ENCODE assay signal across 21 cellular contexts in genomic region chr1:8347635-8348034, GRCh38. TPM values are rescaled to one million over a fixed set of nuclear protein-coding genes. Genes with fewer than 3 reads are reported as not detected.
A peak's percentile ranks its signal among the peaks of the same experiment; 100 is the strongest.
DNase-seq lines count a peak whose midpoint lies in the region; ATAC-seq, FAIRE-seq and TF ChIP-seq lines count a peak whose summit lies in the region.
"Had no signal": no experiment of that assay in that cellular context is flagged by ENCODE, and none has a peak within 500 bp of the region (broad histone marks: within the 10 kb centered on the region; RNA-seq: fewer than 3 reads in every experiment).

No MANE protein-coding gene starts in this region.

- peak overlapping the region; percentile 54 for H3K4me2 ChIP-seq in HepG2 (ENCODE audit: low read depth, low read length)
- H3K4me2 ChIP-seq: KMS-11 had no signal

- in situ Hi-C loops in HepG2 (cut with HindIII; ENCODE audit: extremely low pct_ligation_motif_present, low pct_unique_long_range_greater_than_20kb), result loop anchor here (5.0 kb wide), 1 partner anchor 365 kb away; no protein-coding TSS in a partner anchor

- H3K9me3 ChIP-seq in HepG2 (ENCODE audit: low read length), result no peaks in the 10 kb centered on the region
- no peaks in the 10 kb centered on the region for H3K9me3 ChIP-seq in right lobe of liver
- H3K9me3 ChIP-seq: sigmoid colon, vagina had no signal

- no peak overlapping the region for H3K27ac ChIP-seq in HepG2 (ENCODE audit: extremely low read length, insufficient read depth, low read length)
- no peak overlapping the region for H3K27ac ChIP-seq in right lobe of liver
- H3K27ac ChIP-seq: KMS-11 had no signal

- peak overlapping the region in 1 of 3 experiments; percentile 27; a peak in 1 of 6 replicates for H3K4me3 ChIP-seq in HepG2 (replicated peaks in 1 of 3; ENCODE audit: insufficient read depth in 1 of 3, low read depth in 2 of 3, low read length in 3 of 3)
- no peak overlapping the region for H3K4me3 ChIP-seq in right lobe of liver
- H3K4me3 ChIP-seq: sigmoid colon, vagina had no signal

- TF ChIP-seq RAD21 in HepG2 (CRISPR knock-in tag; IDR thresholded peaks at IDR 0.05), result no peak

- TF ChIP-seq POLR2A in HepG2 (IDR thresholded peaks at IDR 0.05; ENCODE audit: insufficient read depth in 1 of 2, low read depth in 2 of 2, low read length in 2 of 2), result no peak
- TF ChIP-seq POLR2A in right lobe of liver (IDR thresholded peaks at IDR 0.05), result no peak

- DNase-seq in HepG2 (ENCODE audit: low spot score) (peak; percentile 35), right lobe of liver (no peak), NCI-H526 treated with DMSO at 0.1 percent for 48 hours (lab: John Stamatoyannopoulos, UW) (peak; percentile 24), islet precursor cell (peak; percentile 78), HuH-7.5 (ENCODE audit: low spot score) (no peak), T-helper 2 cell (no peak), NCI-H2196 (lab: John Stamatoyannopoulos, UW; ENCODE audit: unreplicated experiment) (no peak), A172 (ENCODE audit: low spot score) (no peak)
- DNase-seq: activated CD4-positive, alpha-beta T cell treated with anti-CD3 and anti-CD28 coated beads, Interleukin-2, amount 50 U/mL, for 1 hour; activated naive CD4-positive, alpha-beta T cell; anterior cingulate cortex; NCI-H1092 treated with DMSO at 0.1 percent for 48 hours; NCI-H510A treated with DMSO at 0.1 percent for 48 hours; occipital lobe; sigmoid colon; stimulated activated CD4-positive, alpha-beta T cell treated with anti-CD3 and anti-CD28 coated beads, Interleukin-1b, Interleukin-23, amount 100 ng/mL, for 48 hours had no signal

- no peak for TF ChIP-seq CTCF in HepG2 (CRISPR knock-in tag; IDR thresholded peaks at IDR 0.05)
- TF ChIP-seq CTCF in right lobe of liver (IDR thresholded peaks at IDR 0.05), result no peak

- no peaks in the 10 kb centered on the region for H3K79me2 ChIP-seq in HepG2 (ENCODE audit: insufficient read depth, low read length)

- ATAC-seq in HepG2 (peak; percentile 42), right lobe of liver (no peak)
- ATAC-seq: left colon had no signal

- H2AFZ ChIP-seq in HepG2 (ENCODE audit: low read length), result no peak overlapping the region

- no peak overlapping the region for H3K9ac ChIP-seq in HepG2 (ENCODE audit: insufficient read depth, low read depth, low read length)
- H3K9ac ChIP-seq: KMS-11 had no signal

- TF ChIP-seq EP300 in HepG2 (IDR thresholded peaks at IDR 0.05; ENCODE audit: low read depth in 2 of 2, low read length in 2 of 2) (no peak), HepG2 (CRISPR knock-in tag; IDR thresholded peaks at IDR 0.05; ENCODE audit: borderline replicate concordance) (no peak)

- H3K27me3 ChIP-seq in HepG2 (ENCODE audit: control insufficient read depth in 1 of 2, insufficient read depth in 2 of 2, low read length in 2 of 2) (peaks cover 0 to 31% of the 10 kb centered on the region in 2 experiments; a peak in 4 of 5 replicates), right lobe of liver (no peaks in the 10 kb centered on the region)
- H3K27me3 ChIP-seq: sigmoid colon, vagina had no signal

- no TSS peak for BruUV-seq in HepG2 (replicated peaks; lab: Mats Ljungman, UMichigan)

- no peaks in the 10 kb centered on the region for H3K36me3 ChIP-seq in HepG2 (replicated peaks in 1 of 2; ENCODE audit: control insufficient read depth in 1 of 2, insufficient read depth in 2 of 2, low read length in 2 of 2)
- H3K36me3 ChIP-seq in right lobe of liver, result no peaks in the 10 kb centered on the region
- H3K36me3 ChIP-seq: vagina had no signal

- POLR2A ChIA-PET in HepG2 (lab: Yijun Ruan, JAX), result interaction anchor here (1.0 to 1.3 kb wide), 2 partner anchors 8 to 372 kb away, joined by 3 read pairs; no protein-coding TSS in a partner anchor

- no peak for FAIRE-seq in HepG2 (lab: Jason Lieb, UNC)
- FAIRE-seq: endometrium, TTC549 had no signal

- intact Hi-C loops in HepG2 (cut with micrococcal nuclease; ENCODE audit: unreplicated experiment) (loop anchor here (1.0 to 2.0 kb wide), 2 partner anchors 33 to 365 kb away; no protein-coding TSS in a partner anchor), right lobe of liver (cut with DNase I) (loop anchor here (5.0 to 10.0 kb wide), 2 partner anchors 365 to 373 kb away; no protein-coding TSS in a partner anchor)

- WGBS in HepG2 (ENCODE audit: low lambda C conversion rate), result 51% methylated on average over 6 of the region's 15 CpGs
- WGBS in right lobe of liver (ENCODE audit: insufficient coverage, low coverage, low lambda C conversion rate, missing lambda C conversion rate), result 70% methylated on average over 6 of the region's 15 CpGs

- CTCF ChIA-PET in HepG2 (lab: Yijun Ruan, JAX; ENCODE audit: low intra/inter-chr PET ratio, low total read pairs), result interaction anchor here (1.8 to 4.4 kb wide), 4 partner anchors 32 to 372 kb away, joined by 4 to 39 read pairs (median 14); no protein-coding TSS in a partner anchor

- H4K20me1 ChIP-seq in HepG2 (ENCODE audit: insufficient read depth, low read length), result peaks cover 6% of the 10 kb centered on the region; the same call in 1 of the 2 replicates

- H3K4me1 ChIP-seq in HepG2 (ENCODE audit: insufficient read depth, low read length) (peaks cover 45% of the 10 kb centered on the region), right lobe of liver (no peaks in the 10 kb centered on the region)

TF ChIP-seq in HepG2, 621 proteins besides CTCF, POLR2A, EP300 and RAD21 (continues in another document):
- TF ChIP-seq ZBTB38 (CRISPR knock-in tag; IDR thresholded peaks at IDR 0.05) (peak; percentile 23; the same call in 1 of the 2 replicates), ZMYM2 (CRISPR knock-in tag; IDR thresholded peaks at IDR 0.05) (peak; percentile 74; the same call in 1 of the 2 replicates), ZNF605 (CRISPR knock-in tag; IDR thresholded peaks at IDR 0.05) (0 out of 2 replicates have a peak, but pooled peaks have one; percentile 34), TGIF2 (CRISPR knock-in tag; IDR thresholded peaks at IDR 0.05) (peak; percentile 36; the same call in 1 of the 2 replicates), UBTF (CRISPR knock-in tag; IDR thresholded peaks at IDR 0.05) (0 out of 2 replicates have a peak, but pooled peaks have one; percentile 16), ZNF629 (CRISPR knock-in tag; conservative IDR thresholded peaks at IDR 0.05) (peak; percentile 89), HNF1B (CRISPR knock-in tag; IDR thresholded peaks at IDR 0.05) (no peak), CREB1 (IDR thresholded peaks at IDR 0.05) (peak; percentile 33; the same call in 1 of the 2 replicates), CREB1 (CRISPR knock-in tag; IDR thresholded peaks at IDR 0.05) (0 out of 2 replicates have a peak, but pooled peaks have one; percentile 36)

RNA-seq across cellular contexts. Expression of gene SLC45A1, which starts 29.7 kb away (rescaled TPM):
- total RNA-seq in HepG2 (2016; rRNA removed; fragmentation: Illumina TruSeq; extraction: Trizol) (not detected in 2 replicates), right lobe of liver (under 1 TPM in 5 of 6 experiments, not detected in 1; 0.13 to 0.53 (median 0.25) TPM)
- total RNA-seq in HepG2 (2016; cell fraction: cytosol; rRNA removed; fragmentation: Illumina TruSeq; extraction: Trizol; ENCODE audit: low read depth), result not detected in 2 replicates
- not detected in 2 replicates for total RNA-seq in HepG2 (2016; cell fraction: insoluble cytoplasmic fraction; rRNA removed; fragmentation: Illumina TruSeq; extraction: Trizol)
- total RNA-seq in HepG2 (2016; cell fraction: membrane; rRNA removed; fragmentation: Illumina TruSeq; extraction: Trizol), result not detected in 2 replicates
- not detected in 2 replicates for total RNA-seq in HepG2 (2016; cell fraction: nucleus; rRNA removed; fragmentation: Illumina TruSeq; extraction: Trizol)
- 0.05 TPM in 1 of 2 replicates, not detected in the other for polyA plus RNA-seq in HepG2 (2011; rRNA removed)
- 0.03 TPM in 1 of 2 replicates, not detected in the other for polyA plus RNA-seq in HepG2 (2011; cell fraction: cytosol; rRNA removed)
- 0.09 TPM in 1 of 2 replicates, not detected in the other for polyA plus RNA-seq in HepG2 (2011; cell fraction: nucleus; rRNA removed)
- not detected in 2 replicates for polyA plus RNA-seq in HepG2 (2012)
- polyA plus RNA-seq in HepG2 (2016; cell fraction: cytosol; fragmentation: Illumina TruSeq; extraction: Trizol; ENCODE audit: low read depth), result not detected in 2 replicates
- polyA plus RNA-seq in HepG2 (2016; cell fraction: insoluble cytoplasmic fraction; fragmentation: Illumina TruSeq; extraction: Trizol; ENCODE audit: low read depth), result not detected in 2 replicates
- polyA plus RNA-seq in HepG2 (2016; cell fraction: membrane; fragmentation: Illumina TruSeq; extraction: Trizol; ENCODE audit: low read depth), result not detected in 2 replicates
- polyA plus RNA-seq in HepG2 (2016; cell fraction: nucleus; fragmentation: Illumina TruSeq; extraction: Trizol; ENCODE audit: insufficient read depth, low read depth), result not detected in 2 replicates
- polyA minus RNA-seq in HepG2 (2011; rRNA and poly(A)+ RNA removed; ENCODE audit: low replicate concordance), result not detected in 2 replicates
- polyA minus RNA-seq in HepG2 (2011; cell fraction: cytosol; rRNA and poly(A)+ RNA removed), result not detected in 2 replicates
- not detected in 2 replicates for polyA minus RNA-seq in HepG2 (2011; cell fraction: nucleus; rRNA and poly(A)+ RNA removed)
- total RNA-seq in A172 (2014; rRNA removed; shearing (Covaris generic)), result 0.74 and 4.3 TPM in 2 replicates

Comparison
In these comparisons a context has a peak if more than half of its experiments do, and no peak if none do; other contexts are left out.
1. DNase-seq: peak in HepG2 (single experiment), NCI-H526 treated with DMSO at 0.1 percent for 48 hours (single experiment) and islet precursor cell (single experiment); none in right lobe of liver (0 of 3), HuH-7.5 (single experiment), T-helper 2 cell (0 of 5), NCI-H2196 (single experiment) and A172 (single experiment).